Comparison of ENCODE assay signal across 8 cellular contexts in the genomic region with DNA sequence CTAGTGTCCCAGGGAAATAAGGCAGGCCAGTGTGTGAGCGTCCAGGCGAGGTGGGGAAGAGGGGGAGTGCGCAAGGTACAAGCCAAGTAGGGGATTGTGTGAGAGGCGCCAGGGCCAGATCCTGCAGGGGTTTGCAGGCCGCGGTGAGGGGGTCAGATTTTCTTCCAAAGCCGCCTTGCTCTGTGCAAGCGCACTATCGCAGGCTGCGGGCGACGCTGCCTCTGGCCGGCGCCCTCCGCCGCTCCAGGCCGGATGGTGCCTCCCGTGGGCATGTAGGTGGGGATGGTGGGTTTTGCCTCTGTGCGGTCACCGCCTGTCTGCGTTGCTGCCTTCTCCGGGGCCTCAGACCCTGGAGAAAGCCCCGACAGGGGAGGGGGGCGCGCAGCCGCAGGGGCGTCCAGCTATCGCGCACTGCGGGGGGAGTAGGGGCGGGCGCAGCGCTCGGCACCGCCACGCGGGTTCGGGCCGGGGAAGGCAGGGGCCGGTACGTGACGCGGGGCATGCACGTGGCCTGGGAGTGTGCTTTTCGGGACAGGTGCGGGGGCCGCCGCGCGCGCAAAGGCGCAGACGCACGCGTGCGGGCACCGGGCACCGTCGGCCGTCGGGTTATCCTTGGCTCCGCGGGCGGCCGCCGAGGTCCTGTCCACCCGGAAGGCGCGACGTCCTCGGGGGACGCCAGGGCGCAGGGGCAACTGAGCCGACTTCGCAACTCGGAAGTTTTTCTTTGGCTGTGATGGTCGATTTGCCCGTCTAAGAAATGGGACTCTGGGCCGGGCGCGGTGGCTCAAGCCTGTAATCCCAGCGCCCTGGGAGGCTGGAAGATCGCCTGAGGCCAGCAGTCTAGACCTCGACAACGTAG. TPM values are rescaled to one million over a fixed set of nuclear protein-coding genes. Genes with fewer than 3 reads are reported as not detected.
DNase-seq lines count a peak whose midpoint lies in the region; ATAC-seq and TF ChIP-seq lines count a peak whose summit lies in the region.

No MANE protein-coding gene starts in this region.

- peak overlapping the region; percentile 55 for H2AFZ ChIP-seq in fibroblast of lung (ENCODE audit: low read length)

- H3K79me2 ChIP-seq in fibroblast of lung (ENCODE audit: control insufficient read depth, insufficient read depth, low read length), result peaks cover 36% of the 10 kb centered on the region

- H3K27me3 ChIP-seq in fibroblast of lung (ENCODE audit: control insufficient read depth, insufficient read depth, low read length), result no peaks in the 10 kb centered on the region
- no peaks in the 10 kb centered on the region for H3K27me3 ChIP-seq in transverse colon

- no peak for TF ChIP-seq EP300 in transverse colon (IDR thresholded peaks at IDR 0.05; ENCODE audit: low read depth)

- in situ Hi-C loops in transverse colon (cut with MboI; ENCODE audit: low pct_ligation_motif_present in 1 of 4, low pct_unique_long_range_greater_than_20kb in 1 of 4, low sequenced_read_pairs in 3 of 4), result no loop called here

- no peak for ATAC-seq in HG02973 (IDR thresholded peaks at IDR 0.05; ENCODE audit: unreplicated experiment)

- peaks cover 21% of the 10 kb centered on the region for H3K36me3 Mint-ChIP-seq in nephron (ENCODE audit: low read depth)

- peak overlapping the region; percentile 88 for H3K27ac ChIP-seq in fibroblast of lung (ENCODE audit: insufficient read depth, low read length)
- peak overlapping the region; percentile 87 to 100 (median 93) for H3K27ac ChIP-seq in transverse colon

- TF ChIP-seq CTCF in fibroblast of lung (conservative IDR thresholded peaks at IDR 0.05 in 1 of 2, IDR thresholded peaks at IDR 0.05 in 1 of 2; ENCODE audit: low read depth in 1 of 2, low read length in 2 of 2) (no peak), nephron (IDR thresholded peaks at IDR 0.05; ENCODE audit: unreplicated experiment in 3 of 3) (no peak), transverse colon (IDR thresholded peaks at IDR 0.05) (no peak)

- TF ChIP-seq POLR2A in transverse colon (IDR thresholded peaks at IDR 0.05), result no peak

- no peaks in the 10 kb centered on the region for H3K9me3 Mint-ChIP-seq in nephron

- H3K9me3 ChIP-seq in fibroblast of lung (ENCODE audit: control insufficient read depth, insufficient read depth, low read depth, low read length), result no peaks in the 10 kb centered on the region
- H3K9me3 ChIP-seq in transverse colon, result no peaks in the 10 kb centered on the region

- no peaks in the 10 kb centered on the region for H3K27me3 Mint-ChIP-seq in nephron (ENCODE audit: low read depth)

- peak; percentile 42 for DNase-seq in CD1c-positive myeloid dendritic cell (ENCODE audit: extremely low spot score)
- DNase-seq in NCI-H146 (lab: John Stamatoyannopoulos, UW), result peak; percentile 55
- peak; percentile 32 for DNase-seq in activated T-helper 1 cell treated with Interleukin-2 at 50 U/mL for 16 hours (ENCODE audit: low read depth)
- peak in 1 of 2 donors; percentile 37 for DNase-seq in fibroblast of lung (ENCODE audit: low read depth in 2 of 2)
- peak; percentile 40 for DNase-seq in transverse colon
- no peak for DNase-seq in NCI-H510A treated with DMSO at 0.1 percent for 48 hours (lab: John Stamatoyannopoulos, UW)

- peak overlapping the region; percentile 83 to 88 (median 86) for H3K4me3 Mint-ChIP-seq in nephron

- 7 to 15% methylated on average over 15 to 41 of the region's 85 CpGs for WGBS in transverse colon (ENCODE audit: low coverage in 1 of 2), 2 donors

- H3K4me1 ChIP-seq in fibroblast of lung (ENCODE audit: control insufficient read depth, extremely low read depth, insufficient read depth, low read length) (peaks cover 2% of the 10 kb centered on the region), transverse colon (peaks cover 16 to 33% (median 31%) of the 10 kb centered on the region in 4 donors)

- peak overlapping the region; percentile 61 to 72 (median 67) for H3K27ac Mint-ChIP-seq in nephron

- H3K36me3 ChIP-seq in fibroblast of lung (ENCODE audit: control insufficient read depth, insufficient read depth, low read length) (peaks cover 2% of the 10 kb centered on the region), transverse colon (no peaks in the 10 kb centered on the region)

- intact Hi-C loops in transverse colon (cut with DNase I; ENCODE audit: low total_unique reads), result no loop called here

- peak overlapping the region; percentile 65 for H3K9ac ChIP-seq in fibroblast of lung (ENCODE audit: insufficient read depth, low read length)

- H3K4me2 ChIP-seq in fibroblast of lung (ENCODE audit: extremely low read depth, insufficient read depth, low read length), result peak overlapping the region; percentile 95

- H3K4me3 ChIP-seq in fibroblast of lung (replicated peaks in 1 of 4; ENCODE audit: control extremely low read depth in 1 of 4, insufficient read depth in 1 of 4, low read depth in 3 of 4, low read length in 4 of 4), result peak overlapping the region; percentile 54 to 72 (median 68)
- peak overlapping the region; percentile 50 to 82 (median 58) for H3K4me3 ChIP-seq in transverse colon

- peaks cover 28% of the 10 kb centered on the region for H3K4me1 Mint-ChIP-seq in nephron

- no peaks in the 10 kb centered on the region for H4K20me1 ChIP-seq in fibroblast of lung (ENCODE audit: control insufficient read depth, extremely low read depth, insufficient read depth, low read length)

RNA-seq across cellular contexts. Expression of a gene that starts 1.1 kb away (rescaled TPM):
- total RNA-seq in fibroblast of lung, result 45.2 and 57.3 TPM in 2 replicates
- 33.2 and 37.5 TPM in 2 replicates for polyA plus RNA-seq in fibroblast of lung
- polyA plus RNA-seq in fibroblast of lung (2012), result 23.7 and 28.8 TPM in 2 replicates
- 35.9 and 46.1 TPM in 2 replicates for polyA minus RNA-seq in fibroblast of lung (ENCODE audit: low replicate concordance)
- 10 to 100 TPM; 41.4 to 68.5 (median 58.4) TPM for total RNA-seq in transverse colon
